8 cellular contexts compared by ENCODE assay signal in genomic region chr9:70340572-70340971, GRCh38.
A peak's percentile ranks its signal among the peaks of the same experiment; 100 is the strongest.
DNase-seq lines count a peak whose midpoint lies in the region; ATAC-seq and TF ChIP-seq lines count a peak whose summit lies in the region.

No MANE protein-coding gene starts in this region.

- TF ChIP-seq CTCF in activated CD8-positive, alpha-beta T cell treated with anti-CD3 and anti-CD28 coated beads for 36 hours (IDR thresholded peaks at IDR 0.05): peak; percentile 69
- TF ChIP-seq CTCF in RWPE2 (IDR thresholded peaks at IDR 0.05; ENCODE audit: poor library complexity, severe bottlenecking) (peak; percentile 80), type B pancreatic cell (conservative IDR thresholded peaks at IDR 0.05) (peak; percentile 81)

- no peak for DNase-seq in activated CD8-positive, alpha-beta T cell treated with anti-CD3 and anti-CD28 coated beads for 36 hours
- no peak for DNase-seq in activated CD8-positive, alpha-beta T cell treated with anti-CD3 and anti-CD28 coated beads, Interleukin-2, amount 10 ng/mL, durations not matched to agents 7 days and 5 days
- DNase-seq in RWPE2 (ENCODE audit: low spot score) (no peak), glomerular endothelial cell (ENCODE audit: extremely low read depth, low read depth, low spot score) (peak; percentile 12), type B pancreatic cell (ENCODE audit: extremely low spot score, unreplicated experiment) (no peak), SHP77 treated with DMSO at 0.1 percent for 48 hours (lab: John Stamatoyannopoulos, UW) (no peak), posterior vena cava (ENCODE audit: low spot score) (no peak)

- intact Hi-C loops in activated CD8-positive, alpha-beta T cell treated with anti-CD3 and anti-CD28 coated beads for 36 hours (cut with micrococcal nuclease): loop anchor here (2.0 kb wide), 1 partner anchor 262 kb away; no protein-coding TSS in a partner anchor
- intact Hi-C loops in posterior vena cava (cut with DNase I): no loop called here

- H3K27me3 ChIP-seq in RWPE2 (ENCODE audit: insufficient read depth, poor library complexity, severe bottlenecking): no peaks in the 10 kb centered on the region

- H3K4me3 Mint-ChIP-seq in activated CD8-positive, alpha-beta T cell treated with anti-CD3 and anti-CD28 coated beads for 36 hours: no peak overlapping the region
- no peak overlapping the region for H3K4me3 Mint-ChIP-seq in activated CD8-positive, alpha-beta T cell treated with anti-CD3 and anti-CD28 coated beads, Interleukin-2, amount 10 ng/mL, durations not matched to agents 7 days and 5 days
- H3K4me3 Mint-ChIP-seq in type B pancreatic cell: no peak overlapping the region

- CTCF ChIA-PET in activated CD8-positive, alpha-beta T cell treated with anti-CD3 and anti-CD28 coated beads for 36 hours (lab: Charles Lee): interaction anchor here (0.8 to 2.8 kb wide), 18 partner anchors 8 to 1305 kb away, joined by 3 to 39 read pairs (median 4); partner anchors contain the start of gene FXN
- CTCF ChIA-PET in activated CD8-positive, alpha-beta T cell treated with anti-CD3 and anti-CD28 coated beads, Interleukin-2, amount 10 ng/mL, durations not matched to agents 7 days and 5 days (lab: Charles Lee): interaction anchor here (0.7 to 2.8 kb wide), 13 partner anchors 8 to 302 kb away, joined by 3 to 50 read pairs (median 4); no protein-coding TSS in a partner anchor

- no peaks in the 10 kb centered on the region for H3K27me3 Mint-ChIP-seq in activated CD8-positive, alpha-beta T cell treated with anti-CD3 and anti-CD28 coated beads for 36 hours
- no peaks in the 10 kb centered on the region for H3K27me3 Mint-ChIP-seq in activated CD8-positive, alpha-beta T cell treated with anti-CD3 and anti-CD28 coated beads, Interleukin-2, amount 10 ng/mL, durations not matched to agents 7 days and 5 days (ENCODE audit: low read depth)
- no peaks in the 10 kb centered on the region for H3K27me3 Mint-ChIP-seq in type B pancreatic cell

- ATAC-seq in activated CD8-positive, alpha-beta T cell treated with anti-CD3 and anti-CD28 coated beads for 36 hours: no peak
- no peak for ATAC-seq in activated CD8-positive, alpha-beta T cell treated with anti-CD3 and anti-CD28 coated beads, Interleukin-2, amount 10 ng/mL, durations not matched to agents 7 days and 5 days
- ATAC-seq in RWPE2 (ENCODE audit: low read depth) (no peak), GM21737 (IDR thresholded peaks at IDR 0.05; ENCODE audit: unreplicated experiment) (no peak)

- H3K36me3 ChIP-seq in RWPE2 (ENCODE audit: low read depth): peaks cover 45% of the 10 kb centered on the region

- POLR2A ChIA-PET in activated CD8-positive, alpha-beta T cell treated with anti-CD3 and anti-CD28 coated beads for 36 hours (lab: Charles Lee): interaction anchor here (0.7 to 1.2 kb wide), 3 partner anchors 66 to 90 kb away, joined by 3 read pairs; no protein-coding TSS in a partner anchor
- POLR2A ChIA-PET in activated CD8-positive, alpha-beta T cell treated with anti-CD3 and anti-CD28 coated beads, Interleukin-2, amount 10 ng/mL, durations not matched to agents 7 days and 5 days (lab: Charles Lee): interaction anchor here (1.1 kb wide), 1 partner anchor 74 kb away, joined by 3 read pairs; the partner anchor contains the start of gene KLF9

- H3K36me3 Mint-ChIP-seq in activated CD8-positive, alpha-beta T cell treated with anti-CD3 and anti-CD28 coated beads for 36 hours (ENCODE audit: low read depth): peaks cover 16% of the 10 kb centered on the region
- H3K36me3 Mint-ChIP-seq in activated CD8-positive, alpha-beta T cell treated with anti-CD3 and anti-CD28 coated beads, Interleukin-2, amount 10 ng/mL, durations not matched to agents 7 days and 5 days (ENCODE audit: low read depth): peaks cover 24% of the 10 kb centered on the region
- H3K36me3 Mint-ChIP-seq in type B pancreatic cell: peaks cover 23% of the 10 kb centered on the region

- no peak overlapping the region for H3K27ac Mint-ChIP-seq in activated CD8-positive, alpha-beta T cell treated with anti-CD3 and anti-CD28 coated beads for 36 hours
- H3K27ac Mint-ChIP-seq in activated CD8-positive, alpha-beta T cell treated with anti-CD3 and anti-CD28 coated beads, Interleukin-2, amount 10 ng/mL, durations not matched to agents 7 days and 5 days: no peak overlapping the region
- H3K27ac Mint-ChIP-seq in type B pancreatic cell: no peak overlapping the region

- H3K9me3 ChIP-seq in RWPE2 (ENCODE audit: severe bottlenecking): no peaks in the 10 kb centered on the region

- H3K9me3 Mint-ChIP-seq in activated CD8-positive, alpha-beta T cell treated with anti-CD3 and anti-CD28 coated beads for 36 hours: no peaks in the 10 kb centered on the region
- H3K9me3 Mint-ChIP-seq in activated CD8-positive, alpha-beta T cell treated with anti-CD3 and anti-CD28 coated beads, Interleukin-2, amount 10 ng/mL, durations not matched to agents 7 days and 5 days (ENCODE audit: insufficient read depth): no peaks in the 10 kb centered on the region
- H3K9me3 Mint-ChIP-seq in type B pancreatic cell: no peaks in the 10 kb centered on the region

- H3K4me1 Mint-ChIP-seq in activated CD8-positive, alpha-beta T cell treated with anti-CD3 and anti-CD28 coated beads for 36 hours (ENCODE audit: low read depth): peaks cover 2% of the 10 kb centered on the region
- H3K4me1 Mint-ChIP-seq in activated CD8-positive, alpha-beta T cell treated with anti-CD3 and anti-CD28 coated beads, Interleukin-2, amount 10 ng/mL, durations not matched to agents 7 days and 5 days (ENCODE audit: low read depth): no peaks in the 10 kb centered on the region
- no peaks in the 10 kb centered on the region for H3K4me1 Mint-ChIP-seq in type B pancreatic cell (ENCODE audit: unreplicated experiment)

- no peak overlapping the region for H3K4me3 ChIP-seq in RWPE2 (ENCODE audit: severe bottlenecking)

- H3K27ac ChIP-seq in RWPE2 (ENCODE audit: poor library complexity, severe bottlenecking): no peak overlapping the region

- no peaks in the 10 kb centered on the region for H3K4me1 ChIP-seq in RWPE2 (ENCODE audit: insufficient read depth, poor library complexity, severe bottlenecking)
